Comparison of ENCODE assay signal across 1 cellular context in the genomic region with DNA sequence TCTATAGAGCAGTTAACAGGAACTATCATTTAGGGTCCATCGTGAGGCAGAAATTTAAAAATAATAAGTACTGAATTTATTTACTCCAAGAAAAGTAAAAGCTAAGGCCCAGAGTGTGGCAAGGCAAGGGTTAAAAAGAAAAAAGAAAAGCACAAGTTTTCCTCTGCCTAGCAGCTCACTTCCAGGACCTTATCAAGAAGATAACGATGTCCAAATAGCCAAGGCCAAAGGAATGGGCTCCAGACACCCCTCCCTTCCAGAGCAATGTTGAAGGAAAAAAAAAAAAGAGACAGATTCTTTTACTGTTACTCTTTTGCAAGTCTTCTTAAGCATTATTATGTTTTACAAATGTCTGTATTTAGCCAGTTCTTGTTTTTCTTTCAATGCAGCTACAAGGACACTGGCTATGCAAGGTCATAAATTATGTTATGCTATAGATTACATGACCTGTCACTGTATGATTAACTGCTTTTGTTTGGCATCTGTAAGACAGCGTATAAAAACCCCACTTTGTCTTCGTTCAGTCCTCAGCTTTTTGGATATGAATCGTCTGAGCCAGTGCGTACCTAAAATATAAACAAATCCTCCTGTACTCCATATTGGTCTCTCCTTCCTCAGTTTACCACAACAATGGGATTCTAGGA.
TF ChIP-seq lines count a peak whose summit lies in the region.

No MANE protein-coding gene starts in this region.

TF ChIP-seq in K562, 482 proteins besides CTCF, POLR2A, EP300 and RAD21 (continued from another document and continues in another):
- TF ChIP-seq, protein P1, sequence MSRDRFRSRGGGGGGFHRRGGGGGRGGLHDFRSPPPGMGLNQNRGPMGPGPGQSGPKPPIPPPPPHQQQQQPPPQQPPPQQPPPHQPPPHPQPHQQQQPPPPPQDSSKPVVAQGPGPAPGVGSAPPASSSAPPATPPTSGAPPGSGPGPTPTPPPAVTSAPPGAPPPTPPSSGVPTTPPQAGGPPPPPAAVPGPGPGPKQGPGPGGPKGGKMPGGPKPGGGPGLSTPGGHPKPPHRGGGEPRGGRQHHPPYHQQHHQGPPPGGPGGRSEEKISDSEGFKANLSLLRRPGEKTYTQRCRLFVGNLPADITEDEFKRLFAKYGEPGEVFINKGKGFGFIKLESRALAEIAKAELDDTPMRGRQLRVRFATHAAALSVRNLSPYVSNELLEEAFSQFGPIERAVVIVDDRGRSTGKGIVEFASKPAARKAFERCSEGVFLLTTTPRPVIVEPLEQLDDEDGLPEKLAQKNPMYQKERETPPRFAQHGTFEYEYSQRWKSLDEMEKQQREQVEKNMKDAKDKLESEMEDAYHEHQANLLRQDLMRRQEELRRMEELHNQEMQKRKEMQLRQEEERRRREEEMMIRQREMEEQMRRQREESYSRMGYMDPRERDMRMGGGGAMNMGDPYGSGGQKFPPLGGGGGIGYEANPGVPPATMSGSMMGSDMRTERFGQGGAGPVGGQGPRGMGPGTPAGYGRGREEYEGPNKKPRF (IDR thresholded peaks at IDR 0.05; ENCODE audit: low read depth, low read length) = no peak
- TF ChIP-seq LARP7 (IDR thresholded peaks at IDR 0.05) = no peak
- no peak for TF ChIP-seq ZNF282 (CRISPR knock-in tag; IDR thresholded peaks at IDR 0.05)
- no peak for TF ChIP-seq SIN3B (IDR thresholded peaks at IDR 0.05; ENCODE audit: low read depth)
- TF ChIP-seq, protein P2, sequence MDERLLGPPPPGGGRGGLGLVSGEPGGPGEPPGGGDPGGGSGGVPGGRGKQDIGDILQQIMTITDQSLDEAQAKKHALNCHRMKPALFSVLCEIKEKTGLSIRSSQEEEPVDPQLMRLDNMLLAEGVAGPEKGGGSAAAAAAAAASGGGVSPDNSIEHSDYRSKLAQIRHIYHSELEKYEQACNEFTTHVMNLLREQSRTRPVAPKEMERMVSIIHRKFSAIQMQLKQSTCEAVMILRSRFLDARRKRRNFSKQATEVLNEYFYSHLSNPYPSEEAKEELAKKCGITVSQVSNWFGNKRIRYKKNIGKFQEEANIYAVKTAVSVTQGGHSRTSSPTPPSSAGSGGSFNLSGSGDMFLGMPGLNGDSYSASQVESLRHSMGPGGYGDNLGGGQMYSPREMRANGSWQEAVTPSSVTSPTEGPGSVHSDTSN (CRISPR knock-in tag; IDR thresholded peaks at IDR 0.05; ENCODE audit: low read depth) = peak; percentile 81
- TF ChIP-seq, protein P2 (tag; conservative IDR thresholded peaks at IDR 0.05; ENCODE audit: low read depth) = peak; percentile 100
- no peak for TF ChIP-seq ZNF175 (CRISPR knock-in tag; IDR thresholded peaks at IDR 0.05; ENCODE audit: low read depth)
- TF ChIP-seq LEF1 (IDR thresholded peaks at IDR 0.05) = peak; percentile 72
- TF ChIP-seq, protein P3, sequence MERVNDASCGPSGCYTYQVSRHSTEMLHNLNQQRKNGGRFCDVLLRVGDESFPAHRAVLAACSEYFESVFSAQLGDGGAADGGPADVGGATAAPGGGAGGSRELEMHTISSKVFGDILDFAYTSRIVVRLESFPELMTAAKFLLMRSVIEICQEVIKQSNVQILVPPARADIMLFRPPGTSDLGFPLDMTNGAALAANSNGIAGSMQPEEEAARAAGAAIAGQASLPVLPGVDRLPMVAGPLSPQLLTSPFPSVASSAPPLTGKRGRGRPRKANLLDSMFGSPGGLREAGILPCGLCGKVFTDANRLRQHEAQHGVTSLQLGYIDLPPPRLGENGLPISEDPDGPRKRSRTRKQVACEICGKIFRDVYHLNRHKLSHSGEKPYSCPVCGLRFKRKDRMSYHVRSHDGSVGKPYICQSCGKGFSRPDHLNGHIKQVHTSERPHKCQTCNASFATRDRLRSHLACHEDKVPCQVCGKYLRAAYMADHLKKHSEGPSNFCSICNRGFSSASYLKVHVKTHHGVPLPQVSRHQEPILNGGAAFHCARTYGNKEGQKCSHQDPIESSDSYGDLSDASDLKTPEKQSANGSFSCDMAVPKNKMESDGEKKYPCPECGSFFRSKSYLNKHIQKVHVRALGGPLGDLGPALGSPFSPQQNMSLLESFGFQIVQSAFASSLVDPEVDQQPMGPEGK (CRISPR knock-in tag; IDR thresholded peaks at IDR 0.05; ENCODE audit: borderline replicate concordance) = no peak
- TF ChIP-seq ELF2 (CRISPR knock-in tag; IDR thresholded peaks at IDR 0.05) = 0 out of 2 replicates have a peak, but pooled peaks have one; percentile 20
- TF ChIP-seq E2F3 (CRISPR knock-in tag; IDR thresholded peaks at IDR 0.05) = no peak
- TF ChIP-seq, protein P4, sequence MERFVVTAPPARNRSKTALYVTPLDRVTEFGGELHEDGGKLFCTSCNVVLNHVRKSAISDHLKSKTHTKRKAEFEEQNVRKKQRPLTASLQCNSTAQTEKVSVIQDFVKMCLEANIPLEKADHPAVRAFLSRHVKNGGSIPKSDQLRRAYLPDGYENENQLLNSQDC (CRISPR knock-in tag; IDR thresholded peaks at IDR 0.05) = no peak
- TF ChIP-seq SMARCB1 (IDR thresholded peaks at IDR 0.05; ENCODE audit: insufficient read length, low read depth) = no peak
- TF ChIP-seq CBX3 (IDR thresholded peaks at IDR 0.05; ENCODE audit: borderline replicate concordance in 1 of 2, low read length in 2 of 2) = no peak
- peak; percentile 23; the same call in 1 of the 2 replicates for TF ChIP-seq FOSL1 (tag; conservative IDR thresholded peaks at IDR 0.05)
- TF ChIP-seq, protein P5, sequence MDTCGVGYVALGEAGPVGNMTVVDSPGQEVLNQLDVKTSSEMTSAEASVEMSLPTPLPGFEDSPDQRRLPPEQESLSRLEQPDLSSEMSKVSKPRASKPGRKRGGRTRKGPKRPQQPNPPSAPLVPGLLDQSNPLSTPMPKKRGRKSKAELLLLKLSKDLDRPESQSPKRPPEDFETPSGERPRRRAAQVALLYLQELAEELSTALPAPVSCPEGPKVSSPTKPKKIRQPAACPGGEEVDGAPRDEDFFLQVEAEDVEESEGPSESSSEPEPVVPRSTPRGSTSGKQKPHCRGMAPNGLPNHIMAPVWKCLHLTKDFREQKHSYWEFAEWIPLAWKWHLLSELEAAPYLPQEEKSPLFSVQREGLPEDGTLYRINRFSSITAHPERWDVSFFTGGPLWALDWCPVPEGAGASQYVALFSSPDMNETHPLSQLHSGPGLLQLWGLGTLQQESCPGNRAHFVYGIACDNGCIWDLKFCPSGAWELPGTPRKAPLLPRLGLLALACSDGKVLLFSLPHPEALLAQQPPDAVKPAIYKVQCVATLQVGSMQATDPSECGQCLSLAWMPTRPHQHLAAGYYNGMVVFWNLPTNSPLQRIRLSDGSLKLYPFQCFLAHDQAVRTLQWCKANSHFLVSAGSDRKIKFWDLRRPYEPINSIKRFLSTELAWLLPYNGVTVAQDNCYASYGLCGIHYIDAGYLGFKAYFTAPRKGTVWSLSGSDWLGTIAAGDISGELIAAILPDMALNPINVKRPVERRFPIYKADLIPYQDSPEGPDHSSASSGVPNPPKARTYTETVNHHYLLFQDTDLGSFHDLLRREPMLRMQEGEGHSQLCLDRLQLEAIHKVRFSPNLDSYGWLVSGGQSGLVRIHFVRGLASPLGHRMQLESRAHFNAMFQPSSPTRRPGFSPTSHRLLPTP (IDR thresholded peaks at IDR 0.05; ENCODE audit: borderline replicate concordance, extremely low read depth, insufficient read length) = no peak
- TF ChIP-seq, protein P6, sequence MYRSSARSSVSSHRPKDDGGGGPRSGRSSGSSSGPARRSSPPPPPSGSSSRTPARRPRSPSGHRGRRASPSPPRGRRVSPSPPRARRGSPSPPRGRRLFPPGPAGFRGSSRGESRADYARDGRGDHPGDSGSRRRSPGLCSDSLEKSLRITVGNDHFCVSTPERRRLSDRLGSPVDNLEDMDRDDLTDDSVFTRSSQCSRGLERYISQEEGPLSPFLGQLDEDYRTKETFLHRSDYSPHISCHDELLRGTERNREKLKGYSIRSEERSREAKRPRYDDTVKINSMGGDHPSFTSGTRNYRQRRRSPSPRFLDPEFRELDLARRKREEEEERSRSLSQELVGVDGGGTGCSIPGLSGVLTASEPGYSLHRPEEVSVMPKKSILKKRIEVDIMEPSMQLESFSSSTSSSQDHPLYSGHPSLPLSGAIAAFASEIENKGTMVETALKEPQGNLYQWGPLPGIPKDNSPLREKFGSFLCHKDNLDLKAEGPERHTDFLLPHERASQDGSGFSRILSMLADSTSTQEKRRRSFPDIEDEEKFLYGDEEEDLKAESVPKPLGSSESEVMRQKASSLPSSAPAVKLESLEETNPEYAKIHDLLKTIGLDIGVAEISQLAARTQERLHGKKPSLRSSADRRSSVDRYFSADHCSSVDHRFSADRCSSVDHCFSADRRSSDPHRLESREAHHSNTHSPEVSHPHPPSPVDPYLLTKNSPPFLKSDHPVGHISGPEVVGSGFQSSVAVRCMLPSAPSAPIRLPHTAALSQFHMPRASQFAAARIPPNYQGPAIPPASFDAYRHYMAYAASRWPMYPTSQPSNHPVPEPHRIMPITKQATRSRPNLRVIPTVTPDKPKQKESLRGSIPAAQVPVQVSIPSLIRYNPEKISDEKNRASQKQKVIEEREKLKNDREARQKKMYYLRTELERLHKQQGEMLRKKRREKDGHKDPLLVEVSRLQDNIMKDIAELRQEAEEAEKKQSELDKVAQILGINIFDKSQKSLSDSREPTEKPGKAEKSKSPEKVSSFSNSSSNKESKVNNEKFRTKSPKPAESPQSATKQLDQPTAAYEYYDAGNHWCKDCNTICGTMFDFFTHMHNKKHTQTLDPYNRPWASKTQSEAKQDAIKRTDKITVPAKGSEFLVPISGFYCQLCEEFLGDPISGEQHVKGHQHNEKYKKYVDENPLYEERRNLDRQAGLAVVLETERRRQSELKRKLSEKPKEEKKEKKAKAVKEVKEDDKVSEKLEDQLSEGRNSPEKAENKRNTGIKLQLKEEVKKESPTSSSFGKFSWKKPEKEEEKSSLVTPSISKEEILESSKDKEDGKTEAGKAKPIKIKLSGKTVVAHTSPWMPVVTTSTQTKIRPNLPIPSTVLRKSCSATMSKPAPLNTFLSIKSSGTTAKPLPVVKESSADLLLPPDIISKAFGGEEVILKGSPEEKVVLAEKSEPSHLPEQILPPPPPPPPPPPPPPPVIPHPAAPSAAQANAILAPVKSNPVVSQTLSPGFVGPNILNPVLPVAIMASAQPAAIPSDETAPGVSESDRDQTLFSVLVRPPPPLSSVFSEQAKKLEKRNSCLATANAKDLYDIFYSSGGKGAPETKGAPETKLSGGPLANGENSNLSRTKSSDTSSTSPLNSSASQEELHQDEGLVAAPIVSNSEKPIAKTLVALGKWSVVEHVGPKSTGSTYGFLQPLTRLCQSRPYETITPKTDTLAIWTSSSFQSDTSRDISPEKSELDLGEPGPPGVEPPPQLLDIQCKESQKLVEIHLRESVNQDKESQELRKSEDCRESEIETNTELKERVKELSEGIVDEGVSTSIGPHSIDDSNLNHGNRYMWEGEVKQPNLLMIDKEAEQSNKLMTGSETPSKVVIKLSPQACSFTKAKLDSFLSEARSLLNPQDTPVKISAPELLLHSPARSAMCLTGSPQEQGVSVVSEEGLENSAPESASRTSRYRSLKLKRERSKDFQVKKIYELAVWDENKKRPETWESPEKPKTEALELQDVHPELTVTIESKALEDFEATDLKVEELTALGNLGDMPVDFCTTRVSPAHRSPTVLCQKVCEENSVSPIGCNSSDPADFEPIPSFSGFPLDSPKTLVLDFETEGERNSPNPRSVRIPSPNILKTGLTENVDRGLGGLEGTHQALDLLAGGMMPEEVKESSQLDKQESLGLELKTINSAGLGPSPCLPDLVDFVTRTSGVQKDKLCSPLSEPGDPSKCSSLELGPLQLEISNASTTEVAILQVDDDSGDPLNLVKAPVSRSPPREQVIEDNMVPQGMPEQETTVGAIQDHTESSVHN (IDR thresholded peaks at IDR 0.05; ENCODE audit: borderline replicate concordance in 1 of 2, low read depth in 1 of 2) = peak in 1 of 2 experiments; percentile 26; a peak in 1 of 4 replicates
- TF ChIP-seq CXXC5 (CRISPR knock-in tag; IDR thresholded peaks at IDR 0.05) = no peak
- no peak for TF ChIP-seq CREBBP (IDR thresholded peaks at IDR 0.05; ENCODE audit: low read depth, low read length)
- no peak for TF ChIP-seq ZNF583 (CRISPR knock-in tag; IDR thresholded peaks at IDR 0.05)
- no peak for TF ChIP-seq NUFIP1 (IDR thresholded peaks at IDR 0.05; ENCODE audit: partially characterized antibody)
- TF ChIP-seq ARID1B (IDR thresholded peaks at IDR 0.05) = peak; percentile 48; the same call in 1 of the 2 replicates
- TF ChIP-seq SIRT6 (IDR thresholded peaks at IDR 0.05; ENCODE audit: low read depth, low read length) = no peak
- TF ChIP-seq MTA1 (IDR thresholded peaks at IDR 0.05; ENCODE audit: borderline replicate concordance) = peak; percentile 69
- TF ChIP-seq ZNF384 (IDR thresholded peaks at IDR 0.05; ENCODE audit: low read depth, low read length) = peak; percentile 71
- TF ChIP-seq BRD9 (IDR thresholded peaks at IDR 0.05; ENCODE audit: low read depth, partially characterized antibody) = no peak
- TF ChIP-seq, protein P7, sequence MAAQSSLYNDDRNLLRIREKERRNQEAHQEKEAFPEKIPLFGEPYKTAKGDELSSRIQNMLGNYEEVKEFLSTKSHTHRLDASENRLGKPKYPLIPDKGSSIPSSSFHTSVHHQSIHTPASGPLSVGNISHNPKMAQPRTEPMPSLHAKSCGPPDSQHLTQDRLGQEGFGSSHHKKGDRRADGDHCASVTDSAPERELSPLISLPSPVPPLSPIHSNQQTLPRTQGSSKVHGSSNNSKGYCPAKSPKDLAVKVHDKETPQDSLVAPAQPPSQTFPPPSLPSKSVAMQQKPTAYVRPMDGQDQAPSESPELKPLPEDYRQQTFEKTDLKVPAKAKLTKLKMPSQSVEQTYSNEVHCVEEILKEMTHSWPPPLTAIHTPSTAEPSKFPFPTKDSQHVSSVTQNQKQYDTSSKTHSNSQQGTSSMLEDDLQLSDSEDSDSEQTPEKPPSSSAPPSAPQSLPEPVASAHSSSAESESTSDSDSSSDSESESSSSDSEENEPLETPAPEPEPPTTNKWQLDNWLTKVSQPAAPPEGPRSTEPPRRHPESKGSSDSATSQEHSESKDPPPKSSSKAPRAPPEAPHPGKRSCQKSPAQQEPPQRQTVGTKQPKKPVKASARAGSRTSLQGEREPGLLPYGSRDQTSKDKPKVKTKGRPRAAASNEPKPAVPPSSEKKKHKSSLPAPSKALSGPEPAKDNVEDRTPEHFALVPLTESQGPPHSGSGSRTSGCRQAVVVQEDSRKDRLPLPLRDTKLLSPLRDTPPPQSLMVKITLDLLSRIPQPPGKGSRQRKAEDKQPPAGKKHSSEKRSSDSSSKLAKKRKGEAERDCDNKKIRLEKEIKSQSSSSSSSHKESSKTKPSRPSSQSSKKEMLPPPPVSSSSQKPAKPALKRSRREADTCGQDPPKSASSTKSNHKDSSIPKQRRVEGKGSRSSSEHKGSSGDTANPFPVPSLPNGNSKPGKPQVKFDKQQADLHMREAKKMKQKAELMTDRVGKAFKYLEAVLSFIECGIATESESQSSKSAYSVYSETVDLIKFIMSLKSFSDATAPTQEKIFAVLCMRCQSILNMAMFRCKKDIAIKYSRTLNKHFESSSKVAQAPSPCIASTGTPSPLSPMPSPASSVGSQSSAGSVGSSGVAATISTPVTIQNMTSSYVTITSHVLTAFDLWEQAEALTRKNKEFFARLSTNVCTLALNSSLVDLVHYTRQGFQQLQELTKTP (IDR thresholded peaks at IDR 0.05; ENCODE audit: low read depth in 1 of 2, partially characterized antibody in 2 of 2) = peak in 1 of 2 experiments; percentile 92
- no peak for TF ChIP-seq BRD4 (IDR thresholded peaks at IDR 0.05)
- TF ChIP-seq ARHGAP35 (IDR thresholded peaks at IDR 0.05; ENCODE audit: partially characterized antibody) = peak; percentile 42
- TF ChIP-seq KAT7 (CRISPR knock-in tag; IDR thresholded peaks at IDR 0.05; ENCODE audit: borderline replicate concordance) = no peak
- TF ChIP-seq SOX6 (IDR thresholded peaks at IDR 0.05) = peak; percentile 97
